In genomic region chr2:119803101-119803500, GRCh38 we compare ENCODE assay signal across 24 cellular contexts.
"Had no signal": no experiment of that assay in that cellular context is flagged by ENCODE, and none has a peak within 500 bp of the region (broad histone marks: within the 10 kb centered on the region; RNA-seq: fewer than 3 reads in every experiment).

No MANE protein-coding gene starts in this region.

- H3K9me3 ChIP-seq: breast epithelium had no signal

- ATAC-seq: activated CD4-positive, alpha-beta T cell treated with anti-CD3 and anti-CD28 coated beads for 36 hours; activated CD8-positive, alpha-beta T cell treated with anti-CD3 and anti-CD28 coated beads for 36 hours; Panc1; Right ventricle myocardium inferior; T-cell had no signal

- H3K4me1 ChIP-seq: breast epithelium had no signal

- H3K27me3 ChIP-seq: breast epithelium had no signal

- DNase-seq: activated CD4-positive, alpha-beta T cell treated with anti-CD3 and anti-CD28 coated beads for 36 hours; activated CD4-positive, alpha-beta T cell treated with anti-CD3 and anti-CD28 coated beads, Interleukin-2, amount 50 U/mL, for 1 hour; activated CD8-positive, alpha-beta memory T cell treated with anti-CD3 and anti-CD28 coated beads, Interleukin-2, amount 50 U/mL, for 4 hours; activated CD8-positive, alpha-beta T cell treated with anti-CD3 and anti-CD28 coated beads for 36 hours; activated naive CD4-positive, alpha-beta T cell treated with anti-CD3 and anti-CD28 coated beads, Interleukin-2, amount 50 U/mL, for 16 hours; activated naive CD8-positive, alpha-beta T cell treated with anti-CD3 and anti-CD28 coated beads, Interleukin-2, amount 10 ng/mL, durations not matched to agents 7 days and 5 days; aorta; caudate nucleus; NCI-H1092; NCI-H1417 treated with DMSO at 0.1 percent for 48 hours; NCI-H1694; NCI-H2029; NCI-H345; NCI-H510A; NCI-H526 treated with DMSO at 0.1 percent for 48 hours; NCI-H82; RPMI8226; T-cell had no signal

- H3K4me2 ChIP-seq: KMS-11 had no signal

- H3K4me3 Mint-ChIP-seq: activated CD4-positive, alpha-beta T cell treated with anti-CD3 and anti-CD28 coated beads for 36 hours; activated CD8-positive, alpha-beta T cell treated with anti-CD3 and anti-CD28 coated beads for 36 hours; activated naive CD8-positive, alpha-beta T cell treated with anti-CD3 and anti-CD28 coated beads, Interleukin-2, amount 10 ng/mL, durations not matched to agents 7 days and 5 days had no signal

- H3K27ac Mint-ChIP-seq: activated CD4-positive, alpha-beta T cell treated with anti-CD3 and anti-CD28 coated beads for 36 hours; activated CD8-positive, alpha-beta T cell treated with anti-CD3 and anti-CD28 coated beads for 36 hours; activated naive CD8-positive, alpha-beta T cell treated with anti-CD3 and anti-CD28 coated beads, Interleukin-2, amount 10 ng/mL, durations not matched to agents 7 days and 5 days; T-cell had no signal

- H3K36me3 ChIP-seq: breast epithelium had no signal

- H3K27ac ChIP-seq: breast epithelium, KMS-11, SK-N-MC, VCaP had no signal

- H3K27me3 Mint-ChIP-seq: activated CD4-positive, alpha-beta T cell treated with anti-CD3 and anti-CD28 coated beads for 36 hours; activated CD8-positive, alpha-beta T cell treated with anti-CD3 and anti-CD28 coated beads for 36 hours; activated naive CD8-positive, alpha-beta T cell treated with anti-CD3 and anti-CD28 coated beads, Interleukin-2, amount 10 ng/mL, durations not matched to agents 7 days and 5 days; T-cell had no signal

- H3K4me3 ChIP-seq: breast epithelium, SK-N-MC had no signal
